Comparison of ENCODE assay signal across 8 cellular contexts in the genomic region with DNA sequence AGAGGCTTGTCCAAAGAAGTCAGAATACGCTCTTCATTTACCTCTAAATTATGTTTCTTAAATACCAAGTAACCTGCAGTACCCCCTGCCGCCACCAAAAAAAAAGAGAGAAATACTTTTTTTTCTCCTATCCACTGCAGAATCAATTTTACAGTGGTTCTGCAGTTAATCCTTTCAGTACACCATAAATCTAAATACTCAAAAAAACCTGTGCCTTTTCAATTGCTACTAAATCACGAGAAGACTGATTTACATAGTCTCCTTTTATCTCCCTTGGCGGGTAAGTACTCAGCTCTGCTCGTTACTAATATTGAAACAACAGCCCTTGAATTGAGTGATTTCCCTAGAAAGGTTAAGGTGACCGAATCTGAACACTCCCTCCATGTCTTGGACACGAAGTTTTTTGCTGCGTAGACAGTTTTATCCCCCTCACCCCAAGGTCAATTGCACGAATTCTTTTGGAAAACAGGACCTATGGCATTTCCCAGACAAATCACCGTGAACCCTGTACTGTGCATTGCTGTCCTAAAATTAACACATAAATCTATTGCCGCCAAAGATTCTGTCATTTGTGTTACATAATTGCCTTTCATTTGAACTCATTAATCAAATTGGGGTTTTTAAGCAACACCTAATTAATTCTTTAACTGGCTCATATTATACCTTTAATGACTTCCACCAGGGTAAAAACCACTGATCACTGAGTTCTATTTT. TPM values are rescaled to one million over a fixed set of nuclear protein-coding genes. Genes with fewer than 3 reads are reported as not detected.
A peak's percentile ranks its signal among the peaks of the same experiment; 100 is the strongest.
DNase-seq lines count a peak whose midpoint lies in the region; ATAC-seq lines count a peak whose summit lies in the region.

No MANE protein-coding gene starts in this region.

- peak overlapping the region; percentile 95 for H3K27ac ChIP-seq in CD4-positive, CD25-positive, alpha-beta regulatory T cell (ENCODE audit: insufficient read depth, low read length, poor library complexity, severe bottlenecking)
- peak overlapping the region; percentile 95 for H3K27ac ChIP-seq in HUES48 (ENCODE audit: low read depth, low read length)

- H3K27ac Mint-ChIP-seq in CD4-positive, CD25-positive, alpha-beta regulatory T cell: peak overlapping the region; percentile 94 to 99 (median 97)

- H3K9me3 Mint-ChIP-seq in CD4-positive, CD25-positive, alpha-beta regulatory T cell: peaks cover 0 to 3% (median 0%) of the 10 kb centered on the region in 7 donors

- H3K9ac ChIP-seq in HUES48 (ENCODE audit: low read depth, low read length) (no peak overlapping the region), iPS-15b (ENCODE audit: low read depth, low read length) (no peak overlapping the region)

- peaks cover 23 to 64% (median 45%) of the 10 kb centered on the region in 4 donors for H3K4me1 Mint-ChIP-seq in CD4-positive, CD25-positive, alpha-beta regulatory T cell

- H3K27me3 Mint-ChIP-seq in CD4-positive, CD25-positive, alpha-beta regulatory T cell: peaks cover 14% of the 10 kb centered on the region

- no peak for ATAC-seq in CD4-positive, CD25-positive, alpha-beta regulatory T cell (ENCODE audit: low read depth in 2 of 2)
- ATAC-seq in GM19351 (IDR thresholded peaks at IDR 0.05; ENCODE audit: unreplicated experiment): peak; percentile 29

- peaks cover 62% of the 10 kb centered on the region for H3K4me1 ChIP-seq in CD4-positive, CD25-positive, alpha-beta regulatory T cell (ENCODE audit: control insufficient read depth, insufficient read depth, low read length, poor library complexity, severe bottlenecking)
- H3K4me1 ChIP-seq in HUES48 (ENCODE audit: control insufficient read depth, insufficient read depth, low read length) (peaks cover 16% of the 10 kb centered on the region), iPS-15b (ENCODE audit: control insufficient read depth, insufficient read depth, low read length) (peaks cover 15% of the 10 kb centered on the region)

- DNase-seq in CD4-positive, CD25-positive, alpha-beta regulatory T cell: peak; percentile 4 to 74 (median 70)
- peak; percentile 54 to 60 for DNase-seq in activated T-cell treated with anti-CD3 and anti-CD28 coated beads, Interleukin-2, amount 50 U/mL, for 48 hours
- peak in 4 of 6 experiments; percentile 20 to 73 (median 62) for DNase-seq in stimulated activated naive CD4-positive, alpha-beta T cell (lab: John Stamatoyannopoulos, UW)
- DNase-seq in COLO668 (lab: John Stamatoyannopoulos, UW; ENCODE audit: unreplicated experiment) (no peak), LoVo (ENCODE audit: low spot score) (no peak)

- H3K4me3 ChIP-seq in CD4-positive, CD25-positive, alpha-beta regulatory T cell (ENCODE audit: low read depth, low read length): peak overlapping the region; percentile 97
- H3K4me3 ChIP-seq in HUES48 (ENCODE audit: low read depth, low read length) (peak overlapping the region; percentile 77), iPS-15b (ENCODE audit: low read depth, low read length) (peak overlapping the region; percentile 31)

- H3K27me3 ChIP-seq in CD4-positive, CD25-positive, alpha-beta regulatory T cell (ENCODE audit: control insufficient read depth, insufficient read depth, low read length): no peaks in the 10 kb centered on the region
- H3K27me3 ChIP-seq in HUES48 (ENCODE audit: control insufficient read depth, insufficient read depth, low read length) (peaks cover 32% of the 10 kb centered on the region), iPS-15b (ENCODE audit: control insufficient read depth, insufficient read depth, low read length) (peaks cover 41% of the 10 kb centered on the region)

- peaks cover 20% of the 10 kb centered on the region for H3K36me3 Mint-ChIP-seq in CD4-positive, CD25-positive, alpha-beta regulatory T cell

- H3K9me3 ChIP-seq in CD4-positive, CD25-positive, alpha-beta regulatory T cell (ENCODE audit: control insufficient read depth in 2 of 2, low read length in 2 of 2): no peaks in the 10 kb centered on the region
- H3K9me3 ChIP-seq in HUES48 (ENCODE audit: control insufficient read depth, insufficient read depth, low read length): no peaks in the 10 kb centered on the region
- no peaks in the 10 kb centered on the region for H3K9me3 ChIP-seq in iPS-15b (ENCODE audit: control insufficient read depth, insufficient read depth, low read length)

- H3K36me3 ChIP-seq in CD4-positive, CD25-positive, alpha-beta regulatory T cell (ENCODE audit: control insufficient read depth, insufficient read depth, low read length): peaks cover 17% of the 10 kb centered on the region
- H3K36me3 ChIP-seq in HUES48 (ENCODE audit: control insufficient read depth, insufficient read depth, low read length) (peaks cover 17% of the 10 kb centered on the region), iPS-15b (ENCODE audit: control insufficient read depth, insufficient read depth, low read length) (no peaks in the 10 kb centered on the region)

- H3K4me3 Mint-ChIP-seq in CD4-positive, CD25-positive, alpha-beta regulatory T cell: peak overlapping the region; percentile 89 to 98 (median 94)

RNA-seq across cellular contexts. Expression of a gene that starts 0.5 kb away (rescaled TPM):
- total RNA-seq in CD4-positive, CD25-positive, alpha-beta regulatory T cell: 1,005 TPM
- polyA plus RNA-seq in CD4-positive, CD25-positive, alpha-beta regulatory T cell: 100 to 1,000 TPM; 430 to 556 (median 487) TPM

RNA-seq across cellular contexts. Expression of a gene that starts 26.1 kb away (rescaled TPM):
- 12.2 TPM for total RNA-seq in CD4-positive, CD25-positive, alpha-beta regulatory T cell
- 1 to 10 TPM; 5.8 to 8.6 (median 7.2) TPM for polyA plus RNA-seq in CD4-positive, CD25-positive, alpha-beta regulatory T cell

Comparison
In these comparisons a context has a peak if more than half of its experiments do, and no peak if none do; other contexts are left out.
1. DNase-seq: peak in CD4-positive, CD25-positive, alpha-beta regulatory T cell (3 of 3), activated T-cell treated with anti-CD3 and anti-CD28 coated beads, Interleukin-2, amount 50 U/mL, for 48 hours (2 of 2) and stimulated activated naive CD4-positive, alpha-beta T cell (4 of 6); none in COLO668 (single experiment) and LoVo (single experiment).
2. H3K4me3 ChIP-seq: peak in every context shown above with its lines; median percentile 97 in CD4-positive, CD25-positive, alpha-beta regulatory T cell; 77 in HUES48; 31 in iPS-15b.